In genomic region chr15:59300618-59301139, GRCh38 we compare ENCODE assay signal across 9 cellular contexts.
DNase-seq lines count a peak whose midpoint lies in the region; ATAC-seq, FAIRE-seq and TF ChIP-seq lines count a peak whose summit lies in the region.
"Had no signal": no experiment of that assay in that cellular context is flagged by ENCODE, and none has a peak within 500 bp of the region (broad histone marks: within the 10 kb centered on the region; RNA-seq: fewer than 3 reads in every experiment).

No MANE protein-coding gene starts in this region.

- intact Hi-C loops in IMR-90 (cut with micrococcal nuclease) = no loop called here

- H3K4ac ChIP-seq in IMR-90 (ENCODE audit: low read depth, low read length) = peak overlapping the region; percentile 67; the same call in 1 of the 2 replicates

- no CpG with 5 or more reads among the region's 6 CpGs for WGBS in IMR-90 (ENCODE audit: extremely low coverage in 2 of 2, insufficient read length in 1 of 2), 2 experiments
- 81% methylated on average over 6 of the region's 6 CpGs for WGBS in smooth muscle cell (ENCODE audit: low lambda C conversion rate)

- no peak overlapping the region for H4K91ac ChIP-seq in IMR-90 (ENCODE audit: insufficient read depth, low read depth, low read length)

- H2BK20ac ChIP-seq in IMR-90 (ENCODE audit: low read depth, low read length) = peak overlapping the region; percentile 34; the same call in 1 of the 2 replicates

- H2BK120ac ChIP-seq in IMR-90 (ENCODE audit: low read depth, low read length) = peak overlapping the region; percentile 77; the same call in 1 of the 2 replicates

- peaks cover 35% of the 10 kb centered on the region for H3K79me2 ChIP-seq in smooth muscle cell (ENCODE audit: low read depth)

- POLR2A ChIA-PET in IMR-90 (lab: Charles Lee; ENCODE audit: unreplicated experiment) = interaction anchor here (0.7 kb wide), 1 partner anchor 25 kb away, joined by 4 read pairs; no protein-coding TSS in a partner anchor

- H4K5ac ChIP-seq in IMR-90 (ENCODE audit: low read depth, low read length) = no peak overlapping the region; the same call in 1 of the 2 replicates

- peaks cover 28 to 72% of the 10 kb centered on the region in 2 experiments for H3K79me1 ChIP-seq in IMR-90 (ENCODE audit: low read depth in 1 of 2, low read length in 2 of 2)

- no peaks in the 10 kb centered on the region for H3K27me3 Mint-ChIP-seq in T-helper 2 cell treated with Interferon-gamma antibody and Interleukin-4, amounts not matched to agents 5 μg/mL and 100 μg/mL, for 36 hours (ENCODE audit: low read depth)

- H3K23ac ChIP-seq in IMR-90 (ENCODE audit: low read depth, low read length) = no peak overlapping the region

- H3K9me1 ChIP-seq in IMR-90 (ENCODE audit: insufficient read depth, low read length) = peaks cover 33% of the 10 kb centered on the region

- H3K4me2 ChIP-seq in IMR-90 (ENCODE audit: low read depth, low read length) = peak overlapping the region; percentile 53
- H3K4me2 ChIP-seq in smooth muscle cell = no peak overlapping the region

- H3F3A ChIP-seq in smooth muscle cell (ENCODE audit: low read depth) = peaks cover 2% of the 10 kb centered on the region

- H2BK5ac ChIP-seq in IMR-90 (ENCODE audit: low read depth, low read length, poor library complexity, severe bottlenecking) = peak overlapping the region; percentile 74

- in situ Hi-C loops in IMR-90 (cut with MboI; ENCODE audit: low sequenced_read_pairs) = no loop called here

- TF ChIP-seq RAD21 in IMR-90 (IDR thresholded peaks at IDR 0.05; ENCODE audit: low read length) = no peak

- no peaks in the 10 kb centered on the region for H3K36me3 Mint-ChIP-seq in T-helper 2 cell treated with Interferon-gamma antibody and Interleukin-4, amounts not matched to agents 5 μg/mL and 100 μg/mL, for 36 hours (ENCODE audit: low read depth)

- BruUV-seq in IMR-90 (replicated peaks; lab: Mats Ljungman, UMichigan) = no TSS peak

- 0 out of 2 replicates have a peak overlapping the region, but pooled peaks have one; percentile 43 for H3K14ac ChIP-seq in IMR-90 (replicated peaks; ENCODE audit: low read depth, low read length)

- peak overlapping the region; percentile 8; the same call in 1 of the 2 replicates for H3K18ac ChIP-seq in IMR-90 (ENCODE audit: low read depth, low read length)

- H3K4me1 Mint-ChIP-seq in T-helper 2 cell treated with Interferon-gamma antibody and Interleukin-4, amounts not matched to agents 5 μg/mL and 100 μg/mL, for 36 hours (ENCODE audit: low read depth) = peaks cover 53% of the 10 kb centered on the region

- H4K8ac ChIP-seq in IMR-90 (ENCODE audit: low read depth in 2 of 2, low read length in 2 of 2) = peak overlapping the region in 1 of 2 experiments; percentile 29; a peak in 1 of 4 replicates

- peak overlapping the region; percentile 77 for H3K4me3 Mint-ChIP-seq in T-helper 2 cell treated with Interferon-gamma antibody and Interleukin-4, amounts not matched to agents 5 μg/mL and 100 μg/mL, for 36 hours

- H3K4me3 ChIP-seq in IMR-90 (ENCODE audit: insufficient read depth, low read depth, low read length) = no peak overlapping the region
- H3K4me3 ChIP-seq in fibroblast of the aortic adventitia (ENCODE audit: low read depth, low read length) = peak overlapping the region; percentile 17
- H3K4me3 ChIP-seq in smooth muscle cell = no peak overlapping the region

- H2AK9ac ChIP-seq in IMR-90 (replicated peaks; ENCODE audit: low read depth, low read length, poor library complexity) = no peak overlapping the region

- H3K27ac Mint-ChIP-seq in T-helper 2 cell treated with Interferon-gamma antibody and Interleukin-4, amounts not matched to agents 5 μg/mL and 100 μg/mL, for 36 hours = peak overlapping the region; percentile 86

- peaks cover 20% of the 10 kb centered on the region for H3K4me1 ChIP-seq in IMR-90 (ENCODE audit: control insufficient read depth, insufficient read depth, low read length)
- H3K4me1 ChIP-seq in smooth muscle cell (ENCODE audit: low read depth) = peaks cover 9% of the 10 kb centered on the region

- H3K9ac ChIP-seq in IMR-90 (ENCODE audit: low read depth, low read length) (no peak overlapping the region), smooth muscle cell (ENCODE audit: low read depth) (no peak overlapping the region)

- H3K9me3 ChIP-seq in IMR-90 (ENCODE audit: control insufficient read depth, insufficient read depth, low read length) (no peaks in the 10 kb centered on the region), smooth muscle cell (replicated peaks; ENCODE audit: low read depth) (no peaks in the 10 kb centered on the region)

- TF ChIP-seq POLR2A in IMR-90 (IDR thresholded peaks at IDR 0.05; ENCODE audit: low read depth, low read length) = no peak

- DNase-seq in IMR-90 = no peak
- DNase-seq in T-helper 2 cell treated with Interferon-gamma antibody and Interleukin-4, amounts not matched to agents 5 μg/mL and 100 μg/mL, for 36 hours (ENCODE audit: low spot score) = no peak
- no peak for DNase-seq in fibroblast of the aortic adventitia (ENCODE audit: low read depth)
- no peak for DNase-seq in smooth muscle cell (lab: John Stamatoyannopoulos, UW; ENCODE audit: unreplicated experiment)
- DNase-seq in RCC 7860 (ENCODE audit: low spot score) = no peak
- no peak for DNase-seq in midbrain (lab: John Stamatoyannopoulos, UW)

- CTCF ChIA-PET in IMR-90 (lab: Yijun Ruan, JAX) = interaction anchor here (0.6 kb wide), 1 partner anchor 14 kb away, joined by 3 read pairs; no protein-coding TSS in a partner anchor

- H3K36me3 ChIP-seq in IMR-90 (ENCODE audit: control insufficient read depth, insufficient read depth, low read length) = no peaks in the 10 kb centered on the region
- H3K36me3 ChIP-seq in smooth muscle cell (ENCODE audit: low read depth) = no peaks in the 10 kb centered on the region

- dilution Hi-C loops in IMR-90 (cut with HindIII; ENCODE audit: low sequenced_read_pairs, unreplicated experiment) = no loop called here

- H2AK5ac ChIP-seq in IMR-90 (ENCODE audit: low read depth, low read length) = peak overlapping the region; percentile 94; the same call in 1 of the 2 replicates

- 0 out of 3 replicates have a peak overlapping the region, but pooled peaks have one; percentile 38 for H2BK15ac ChIP-seq in IMR-90 (ENCODE audit: low read depth, low read length)

- H4K20me1 ChIP-seq in IMR-90 (ENCODE audit: insufficient read depth, low read length) (peaks cover 2% of the 10 kb centered on the region; the same call in 1 of the 2 replicates), smooth muscle cell (ENCODE audit: low read depth) (peaks cover 28% of the 10 kb centered on the region)

- H3K27ac ChIP-seq in IMR-90 (ENCODE audit: insufficient read depth, low read length) (0 out of 2 replicates have a peak overlapping the region, but pooled peaks have one; percentile 0), smooth muscle cell (ENCODE audit: low read depth) (peak overlapping the region; percentile 7)

- peak overlapping the region; percentile 71 for H2AFZ ChIP-seq in IMR-90 (replicated peaks; ENCODE audit: low read length, poor library complexity)
- no peak overlapping the region for H2AFZ ChIP-seq in smooth muscle cell (ENCODE audit: low read depth)

- peak overlapping the region; percentile 69; the same call in 1 of the 2 replicates for H3K56ac ChIP-seq in IMR-90 (ENCODE audit: extremely low read depth, insufficient read depth, low read length)

- H3K27me3 ChIP-seq in IMR-90 (ENCODE audit: control insufficient read depth, insufficient read depth, low read length) = no peaks in the 10 kb centered on the region
- H3K27me3 ChIP-seq in smooth muscle cell (ENCODE audit: low read depth) = no peaks in the 10 kb centered on the region

- H3K9me3 Mint-ChIP-seq in T-helper 2 cell treated with Interferon-gamma antibody and Interleukin-4, amounts not matched to agents 5 μg/mL and 100 μg/mL, for 36 hours = no peaks in the 10 kb centered on the region

- ATAC-seq in IMR-90 (ENCODE audit: low read depth) = no peak
- ATAC-seq in HG03139 (IDR thresholded peaks at IDR 0.05; ENCODE audit: unreplicated experiment) = no peak
- no peak for ATAC-seq in GM18502 (IDR thresholded peaks at IDR 0.05; ENCODE audit: poor library complexity, unreplicated experiment)

- no peak for FAIRE-seq in RCC 7860 (lab: Jason Lieb, UNC)
- FAIRE-seq: colon had no signal

- TF ChIP-seq CTCF in IMR-90 (conservative IDR thresholded peaks at IDR 0.05; ENCODE audit: low read depth, low read length) (no peak), fibroblast of the aortic adventitia (IDR thresholded peaks at IDR 0.05; ENCODE audit: insufficient read depth, low read length) (no peak), smooth muscle cell (IDR thresholded peaks at IDR 0.05; ENCODE audit: borderline replicate concordance, insufficient read depth, poor library complexity, severe bottlenecking) (no peak)

TF ChIP-seq in IMR-90, 13 proteins besides CTCF, POLR2A, EP300 and RAD21 (continues in another document):
- no peak for TF ChIP-seq MAZ (IDR thresholded peaks at IDR 0.05; ENCODE audit: borderline replicate concordance, low read depth, low read length)
- TF ChIP-seq BHLHE40 (IDR thresholded peaks at IDR 0.05; ENCODE audit: low read depth, low read length) = no peak
- no peak for TF ChIP-seq CHD1 (IDR thresholded peaks at IDR 0.05; ENCODE audit: low read depth, low read length)
- TF ChIP-seq NFE2L2 (IDR thresholded peaks at IDR 0.05; ENCODE audit: low read depth, low read length) = no peak
- TF ChIP-seq MXI1 (IDR thresholded peaks at IDR 0.05; ENCODE audit: borderline replicate concordance, low read depth, low read length) = no peak
- no peak for TF ChIP-seq CEBPB (IDR thresholded peaks at IDR 0.05; ENCODE audit: low read depth, low read length)
- no peak for TF ChIP-seq MAFK (IDR thresholded peaks at IDR 0.05; ENCODE audit: low read depth, low read length)
- TF ChIP-seq, protein P1, sequence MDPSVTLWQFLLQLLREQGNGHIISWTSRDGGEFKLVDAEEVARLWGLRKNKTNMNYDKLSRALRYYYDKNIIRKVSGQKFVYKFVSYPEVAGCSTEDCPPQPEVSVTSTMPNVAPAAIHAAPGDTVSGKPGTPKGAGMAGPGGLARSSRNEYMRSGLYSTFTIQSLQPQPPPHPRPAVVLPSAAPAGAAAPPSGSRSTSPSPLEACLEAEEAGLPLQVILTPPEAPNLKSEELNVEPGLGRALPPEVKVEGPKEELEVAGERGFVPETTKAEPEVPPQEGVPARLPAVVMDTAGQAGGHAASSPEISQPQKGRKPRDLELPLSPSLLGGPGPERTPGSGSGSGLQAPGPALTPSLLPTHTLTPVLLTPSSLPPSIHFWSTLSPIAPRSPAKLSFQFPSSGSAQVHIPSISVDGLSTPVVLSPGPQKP (IDR thresholded peaks at IDR 0.05; ENCODE audit: borderline replicate concordance, low read depth, low read length) = no peak
- no peak for TF ChIP-seq FOS (IDR thresholded peaks at IDR 0.05; ENCODE audit: low read depth, low read length)
- no peak for TF ChIP-seq RCOR1 (IDR thresholded peaks at IDR 0.05; ENCODE audit: insufficient replicate concordance, low read length)
